In the genomic region with DNA sequence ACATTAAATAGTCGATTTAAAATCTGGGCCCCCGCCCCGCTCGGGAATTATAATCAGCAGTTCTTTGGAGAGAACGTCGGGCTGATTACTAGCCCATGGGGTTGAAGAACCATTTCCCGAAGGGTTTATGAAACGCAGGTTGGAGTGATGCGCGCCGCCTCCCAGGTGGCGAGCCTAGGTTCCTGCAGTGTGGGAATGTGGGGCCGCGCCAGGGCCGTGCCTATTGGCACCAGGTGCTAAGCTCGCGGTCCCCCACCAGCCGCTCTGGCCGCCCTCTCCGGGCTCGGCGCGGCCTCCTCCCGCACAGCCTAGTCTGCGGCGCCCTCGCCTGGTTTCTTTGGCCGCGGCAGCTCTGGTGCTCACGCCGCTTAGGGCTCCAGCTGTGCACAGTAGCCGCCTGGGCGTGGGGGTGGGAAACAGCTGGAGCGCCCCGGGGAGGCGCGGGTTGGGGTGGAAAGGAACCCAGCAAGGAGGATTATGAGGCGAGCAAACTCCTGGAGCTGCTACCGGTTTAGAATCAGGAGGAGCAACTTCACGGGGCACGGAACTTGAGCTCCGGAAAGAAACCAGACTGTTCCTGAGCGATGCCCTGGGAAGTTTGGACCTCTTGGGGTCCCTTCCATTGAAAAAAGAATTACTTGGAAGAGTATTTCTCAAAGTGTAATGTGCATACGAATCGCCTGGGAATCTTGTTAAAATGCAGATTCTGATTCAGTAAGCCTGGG, we compare ENCODE assay signal across 8 cellular contexts. TPM values are rescaled to one million over a fixed set of nuclear protein-coding genes. Genes with fewer than 3 reads are reported as not detected.
A peak's percentile ranks its signal among the peaks of the same experiment; 100 is the strongest.
DNase-seq lines count a peak whose midpoint lies in the region; ATAC-seq lines count a peak whose summit lies in the region.

No MANE protein-coding gene starts in this region.

- peaks cover 10% of the 10 kb centered on the region for H3K9me3 Mint-ChIP-seq in activated naive CD8-positive, alpha-beta T cell treated with anti-CD3 and anti-CD28 coated beads for 36 hours

- intact Hi-C loops in left ventricle myocardium superior (cut with micrococcal nuclease) (loop anchor here (5.0 kb wide), 1 partner anchor 522 kb away; no protein-coding TSS in a partner anchor), posterior vena cava (cut with DNase I) (loop anchor here (5.0 to 10.0 kb wide), 2 partner anchors 454 to 522 kb away; no protein-coding TSS in a partner anchor)

- H3K4me3 Mint-ChIP-seq in activated naive CD8-positive, alpha-beta T cell treated with anti-CD3 and anti-CD28 coated beads for 36 hours = peak overlapping the region; percentile 52

- H3K27me3 Mint-ChIP-seq in activated naive CD8-positive, alpha-beta T cell treated with anti-CD3 and anti-CD28 coated beads for 36 hours = peaks cover 96% of the 10 kb centered on the region

- H3K4me1 Mint-ChIP-seq in activated naive CD8-positive, alpha-beta T cell treated with anti-CD3 and anti-CD28 coated beads for 36 hours = peaks cover 12% of the 10 kb centered on the region

- H3K27ac Mint-ChIP-seq in activated naive CD8-positive, alpha-beta T cell treated with anti-CD3 and anti-CD28 coated beads for 36 hours = no peak overlapping the region

- peaks cover 2% of the 10 kb centered on the region for H3K36me3 Mint-ChIP-seq in activated naive CD8-positive, alpha-beta T cell treated with anti-CD3 and anti-CD28 coated beads for 36 hours

- peak; percentile 51 for DNase-seq in DMS79 treated with DMSO at 0.1 percent for 48 hours (lab: John Stamatoyannopoulos, UW)
- DNase-seq in HK-2 (ENCODE audit: unreplicated experiment) = peak; percentile 69
- peak; percentile 37 for DNase-seq in NCI-H82 treated with DMSO at 0.1 percent for 48 hours (lab: John Stamatoyannopoulos, UW; ENCODE audit: unreplicated experiment)
- DNase-seq in activated naive CD8-positive, alpha-beta T cell treated with anti-CD3 and anti-CD28 coated beads for 36 hours = peak; percentile 71
- DNase-seq in left ventricle myocardium superior = peak; percentile 89
- DNase-seq in posterior vena cava (ENCODE audit: low spot score) = peak; percentile 91
- no peak for DNase-seq in hepatic stellate cell (ENCODE audit: low spot score)

- ATAC-seq in GM21447 (IDR thresholded peaks at IDR 0.05; ENCODE audit: unreplicated experiment) = peak; percentile 88
- ATAC-seq in left ventricle myocardium superior = peak; percentile 99

RNA-seq across cellular contexts. Expression of a gene that starts 5.6 kb away (rescaled TPM):
- total RNA-seq in activated naive CD8-positive, alpha-beta T cell treated with anti-CD3 and anti-CD28 coated beads for 36 hours = not detected
- 16.3 TPM for total RNA-seq in left ventricle myocardium superior
- 10 to 100 TPM; 18.3 to 26.6 TPM for total RNA-seq in posterior vena cava

Comparison
In these comparisons a context has a peak if more than half of its experiments do, and no peak if none do; other contexts are left out.
1. RNA of a gene that starts 5.6 kb away (total RNA-seq): 18.3 to 26.6 TPM in posterior vena cava and 16.3 TPM in left ventricle myocardium superior (single experiment); not detected in activated naive CD8-positive, alpha-beta T cell treated with anti-CD3 and anti-CD28 coated beads for 36 hours; every median in the first group is over 10 times any median in the second.